ENCODE assay signal across 11 cellular contexts in genomic region chr6:37868447-37868825, GRCh38. TPM values are rescaled to one million over a fixed set of nuclear protein-coding genes. Genes with fewer than 3 reads are reported as not detected.
A peak's percentile ranks its signal among the peaks of the same experiment; 100 is the strongest.
DNase-seq lines count a peak whose midpoint lies in the region; ATAC-seq and TF ChIP-seq lines count a peak whose summit lies in the region.
"Had no signal": no experiment of that assay in that cellular context is flagged by ENCODE, and none has a peak within 500 bp of the region (broad histone marks: within the 10 kb centered on the region; RNA-seq: fewer than 3 reads in every experiment).

No MANE protein-coding gene starts in this region.

- H3K9me3 ChIP-seq in mucosa of descending colon = no peaks in the 10 kb centered on the region

- peaks cover 64% of the 10 kb centered on the region for H3K4me1 Mint-ChIP-seq in activated T-cell treated with anti-CD3 and anti-CD28 coated beads, Interleukin-2, amount 50 U/mL, for 4 hours (ENCODE audit: low read depth)
- H3K4me1 Mint-ChIP-seq in activated B cell treated with CpG ODN at 0.5 μM for 24 hours = peaks cover 62% of the 10 kb centered on the region

- intact Hi-C loops in activated B cell treated with CpG ODN at 0.5 μM for 24 hours (cut with micrococcal nuclease) = loop anchor here (10.0 kb wide), 1 partner anchor 384 kb away; no protein-coding TSS in a partner anchor
- intact Hi-C loops in mucosa of descending colon (cut with DNase I, micrococcal nuclease) = no loop called here

- H3K36me3 ChIP-seq in mucosa of descending colon (ENCODE audit: low read depth) = no peaks in the 10 kb centered on the region

- peaks cover 14% of the 10 kb centered on the region for H3K9me3 Mint-ChIP-seq in activated T-cell treated with anti-CD3 and anti-CD28 coated beads, Interleukin-2, amount 50 U/mL, for 4 hours
- peaks cover 13% of the 10 kb centered on the region for H3K9me3 Mint-ChIP-seq in activated B cell treated with CpG ODN at 0.5 μM for 24 hours

- POLR2A ChIA-PET in activated B cell treated with CpG ODN at 0.5 μM for 24 hours (lab: Charles Lee) = interaction anchor here (0.6 kb wide), 1 partner anchor 1187 kb away, joined by 5 read pairs; no protein-coding TSS in a partner anchor

- H3K36me3 Mint-ChIP-seq in activated T-cell treated with anti-CD3 and anti-CD28 coated beads, Interleukin-2, amount 50 U/mL, for 4 hours (ENCODE audit: insufficient read depth) = peaks cover 24% of the 10 kb centered on the region
- peaks cover 11% of the 10 kb centered on the region for H3K36me3 Mint-ChIP-seq in activated B cell treated with CpG ODN at 0.5 μM for 24 hours (ENCODE audit: low read depth)

- no peak for DNase-seq in activated T-cell treated with anti-CD3 and anti-CD28 coated beads, Interleukin-2, amount 50 U/mL, for 4 hours
- no peak for DNase-seq in activated T-cell treated with anti-CD3 and anti-CD28 coated beads for 4 hours
- no peak for DNase-seq in activated B cell treated with CpG ODN at 0.5 μM for 24 hours
- peak in 1 of 2 donors; percentile 68 for DNase-seq in foreskin keratinocyte
- peak; percentile 23 for DNase-seq in stimulated activated naive CD8-positive, alpha-beta T cell treated with anti-CD3 and anti-CD28 coated beads, Interleukin-15, Interleukin-2, amounts not matched to agents 100 U/mL and 50 U/mL, for 24 hours
- no peak for DNase-seq in mucosa of descending colon
- no peak for DNase-seq in DMS114 treated with DMSO at 0.1 percent for 48 hours (lab: John Stamatoyannopoulos, UW; ENCODE audit: unreplicated experiment)
- DNase-seq: activated CD4-positive, alpha-beta T cell treated with anti-CD3 and anti-CD28 coated beads, Interleukin-2, amount 10 ng/mL, durations not matched to agents 7 days and 5 days; foreskin melanocyte had no signal

- no peak overlapping the region for H3K27ac ChIP-seq in foreskin keratinocyte
- H3K27ac ChIP-seq: C4-2B had no signal

- H3K4me1 ChIP-seq in foreskin keratinocyte (peaks cover 40% of the 10 kb centered on the region), mucosa of descending colon (ENCODE audit: low read depth) (peaks cover 9% of the 10 kb centered on the region)

- CTCF ChIA-PET in activated B cell treated with CpG ODN at 0.5 μM for 24 hours (lab: Charles Lee) = no interaction called here

- ATAC-seq in activated T-cell treated with anti-CD3 and anti-CD28 coated beads, Interleukin-2, amount 50 U/mL, for 4 hours = peak; percentile 76 to 78
- no peak for ATAC-seq in activated B cell treated with CpG ODN at 0.5 μM for 24 hours (ENCODE audit: low read depth)
- ATAC-seq in foreskin keratinocyte = peak; percentile 85
- ATAC-seq in stimulated activated naive CD8-positive, alpha-beta T cell treated with anti-CD3 and anti-CD28 coated beads, Interleukin-15, Interleukin-2, amounts not matched to agents 100 U/mL and 50 U/mL, for 24 hours = peak; percentile 50
- no peak for ATAC-seq in mucosa of descending colon
- ATAC-seq in GM21529 (IDR thresholded peaks at IDR 0.05; ENCODE audit: unreplicated experiment) = no peak

- TF ChIP-seq CTCF in activated B cell treated with CpG ODN at 0.5 μM for 24 hours (IDR thresholded peaks at IDR 0.05) (no peak), foreskin keratinocyte (conservative IDR thresholded peaks at IDR 0.05) (no peak), mucosa of descending colon (IDR thresholded peaks at IDR 0.05) (no peak)

- H3K27me3 Mint-ChIP-seq in activated T-cell treated with anti-CD3 and anti-CD28 coated beads, Interleukin-2, amount 50 U/mL, for 4 hours (ENCODE audit: low read depth) = no peaks in the 10 kb centered on the region
- H3K27me3 Mint-ChIP-seq in activated B cell treated with CpG ODN at 0.5 μM for 24 hours = no peaks in the 10 kb centered on the region
- H3K27me3 Mint-ChIP-seq: activated CD4-positive, alpha-beta T cell treated with anti-CD3 and anti-CD28 coated beads, Interleukin-2, amount 10 ng/mL, durations not matched to agents 7 days and 5 days had no signal

- H3K4me3 Mint-ChIP-seq in activated T-cell treated with anti-CD3 and anti-CD28 coated beads, Interleukin-2, amount 50 U/mL, for 4 hours = peak overlapping the region; percentile 31
- H3K4me3 Mint-ChIP-seq in activated B cell treated with CpG ODN at 0.5 μM for 24 hours = peak overlapping the region; percentile 42
- H3K4me3 Mint-ChIP-seq: activated CD4-positive, alpha-beta T cell treated with anti-CD3 and anti-CD28 coated beads, Interleukin-2, amount 10 ng/mL, durations not matched to agents 7 days and 5 days had no signal

- peak overlapping the region; percentile 36 for H3K27ac Mint-ChIP-seq in activated B cell treated with CpG ODN at 0.5 μM for 24 hours
- H3K27ac Mint-ChIP-seq: activated CD4-positive, alpha-beta T cell treated with anti-CD3 and anti-CD28 coated beads, Interleukin-2, amount 10 ng/mL, durations not matched to agents 7 days and 5 days had no signal

- no peaks in the 10 kb centered on the region for H3K27me3 ChIP-seq in foreskin keratinocyte

- no peak overlapping the region for H3K4me3 ChIP-seq in mucosa of descending colon

RNA-seq across cellular contexts. Expression of gene ZFAND3, which starts 48.9 kb away (rescaled TPM):
- 10 to 100 TPM; 21.5 to 31.4 (median 30.8) TPM for total RNA-seq in activated T-cell treated with anti-CD3 and anti-CD28 coated beads, Interleukin-2, amount 50 U/mL, for 4 hours
- total RNA-seq in activated B cell treated with CpG ODN at 0.5 μM for 24 hours = 56.3 and 60.1 TPM in 2 replicates
- 22.8 and 28.8 TPM in 2 replicates for total RNA-seq in foreskin keratinocyte
- polyA plus RNA-seq in foreskin keratinocyte = 27.5 and 28.0 TPM in 2 replicates
- 10 to 100 TPM; 63.9 to 84.0 (median 82.2) TPM for total RNA-seq in mucosa of descending colon

Comparison
In these comparisons a context has a peak if more than half of its experiments do, and no peak if none do; other contexts are left out.
1. ATAC-seq: peak in activated T-cell treated with anti-CD3 and anti-CD28 coated beads, Interleukin-2, amount 50 U/mL, for 4 hours (2 of 2), foreskin keratinocyte (single experiment) and stimulated activated naive CD8-positive, alpha-beta T cell treated with anti-CD3 and anti-CD28 coated beads, Interleukin-15, Interleukin-2, amounts not matched to agents 100 U/mL and 50 U/mL, for 24 hours (single experiment); none in activated B cell treated with CpG ODN at 0.5 μM for 24 hours (single experiment), mucosa of descending colon (single experiment) and GM21529 (single experiment).